26 cellular contexts compared by ENCODE assay signal in the genomic region with DNA sequence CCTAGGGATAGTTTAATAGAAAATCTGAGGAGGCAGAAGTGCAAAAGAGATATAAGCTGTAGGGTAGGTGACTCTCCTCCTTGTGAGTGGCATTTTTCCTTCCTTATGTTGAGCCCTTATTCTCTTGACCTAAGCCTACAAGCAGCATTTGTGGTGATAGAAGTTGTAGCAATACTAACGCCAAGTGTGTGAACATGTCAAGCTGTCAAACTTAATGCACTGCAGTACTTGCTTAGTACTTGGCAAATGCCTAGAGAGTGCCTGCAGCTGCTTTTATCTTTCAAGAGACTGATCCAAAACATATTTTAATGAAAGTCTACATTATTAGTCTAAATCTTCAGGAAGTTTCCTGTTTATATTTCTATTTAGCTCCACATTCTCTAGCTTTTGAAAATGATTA.
"Had no signal": no experiment of that assay in that cellular context is flagged by ENCODE, and none has a peak within 500 bp of the region (broad histone marks: within the 10 kb centered on the region; RNA-seq: fewer than 3 reads in every experiment).

No MANE protein-coding gene starts in this region.

- H3K79me2 ChIP-seq: hepatocyte, parathyroid adenoma had no signal

- H3K36me3 ChIP-seq: heart right ventricle, lower lobe of right lung, neural progenitor cell, neutrophil, right atrium auricular region, right lobe of liver, stomach, suprapubic skin, thoracic aorta, tibial artery, upper lobe of right lung had no signal

- H2AFZ ChIP-seq: hepatocyte, neural progenitor cell, parathyroid adenoma had no signal

- H3K4me1 ChIP-seq: heart right ventricle, lower lobe of right lung, parathyroid adenoma, psoas muscle, right atrium auricular region, right lobe of liver, stomach, suprapubic skin, tibial artery, upper lobe of right lung had no signal

- H3K9me3 ChIP-seq: lower lobe of right lung, neutrophil, psoas muscle, right atrium auricular region, right lobe of liver, suprapubic skin, thoracic aorta, tibial artery, upper lobe of right lung had no signal

- H3K4me2 ChIP-seq: hepatocyte, neural progenitor cell had no signal

- H3K27me3 ChIP-seq: hepatocyte, neural progenitor cell, neutrophil, right atrium auricular region, right lobe of liver, stomach, suprapubic skin, tibial artery, upper lobe of right lung had no signal

- H3K4me3 ChIP-seq: heart right ventricle, hepatocyte, lower lobe of right lung, neural progenitor cell, psoas muscle, right atrium auricular region, right lobe of liver, stomach, suprapubic skin, thoracic aorta, tibial artery, upper lobe of right lung had no signal

- H3K27ac ChIP-seq: heart right ventricle, hepatocyte, lower lobe of right lung, neural progenitor cell, neutrophil, parathyroid adenoma, psoas muscle, right atrium auricular region, right lobe of liver, stomach, suprapubic skin, thoracic aorta, tibial artery, upper lobe of right lung had no signal

- ATAC-seq: left lobe of liver; lower lobe of right lung; naive thymus-derived CD8-positive, alpha-beta T cell; psoas muscle; right lobe of liver; stimulated activated naive B cell treated with anti-CD40 and anti-IgM and Interleukin-4, amounts not matched to agents 10 μg/mL and 1 μg/mL and 100 μg/mL, for 72 hours; stimulated activated naive CD8-positive, alpha-beta T cell treated with anti-CD3 and anti-CD28 coated beads, Interleukin-15, Interleukin-2, amounts not matched to agents 100 U/mL and 50 U/mL, for 24 hours; upper lobe of right lung had no signal

- DNase-seq: heart right ventricle; islet precursor cell; lower lobe of right lung; mammary epithelial cell; mesenchymal stem cell; naive thymus-derived CD8-positive, alpha-beta T cell; occipital lobe; psoas muscle; right lobe of liver; stimulated activated CD4-positive, alpha-beta T cell treated with anti-CD3 and anti-CD28 coated beads, Interleukin-12 subunit alpha, Interleukin-12 subunit beta, amount 100 ng/mL, for 4 hours; stimulated activated CD4-positive, alpha-beta T cell treated with anti-CD3 and anti-CD28 coated beads, Interleukin-15, amount 100 ng/mL, for 24 hours; stimulated activated CD4-positive, alpha-beta T cell treated with anti-CD3 and anti-CD28 coated beads, Interleukin-2, amount 100 ng/mL, for 24 hours; stimulated activated CD4-positive, alpha-beta T cell treated with anti-CD3 and anti-CD28 coated beads, Interleukin-4, amount 100 ng/mL, for 1 hour; stimulated activated naive B cell treated with anti-CD40 and anti-IgM and Interleukin-4, amounts not matched to agents 10 μg/mL and 1 μg/mL and 100 μg/mL, for 72 hours; stimulated activated naive CD8-positive, alpha-beta T cell treated with anti-CD3 and anti-CD28 coated beads, Interleukin-15, Interleukin-2, amounts not matched to agents 100 U/mL and 50 U/mL, for 24 hours; stomach; tibial artery; upper lobe of right lung had no signal

- H3K9ac ChIP-seq: neural progenitor cell, parathyroid adenoma had no signal
